In genomic region chr2:23524261-23524706, GRCh38 we compare ENCODE assay signal across 9 cellular contexts.
A peak's percentile ranks its signal among the peaks of the same experiment; 100 is the strongest.
DNase-seq lines count a peak whose midpoint lies in the region; ATAC-seq and TF ChIP-seq lines count a peak whose summit lies in the region.
"Had no signal": no experiment of that assay in that cellular context is flagged by ENCODE, and none has a peak within 500 bp of the region (broad histone marks: within the 10 kb centered on the region; RNA-seq: fewer than 3 reads in every experiment).

No MANE protein-coding gene starts in this region.

- H3K36me3 ChIP-seq in right atrium auricular region, result no peaks in the 10 kb centered on the region
- no peaks in the 10 kb centered on the region for H3K36me3 ChIP-seq in stomach

- no peak for ATAC-seq in GM21825 (IDR thresholded peaks at IDR 0.05; ENCODE audit: unreplicated experiment)
- ATAC-seq in HG03039 (IDR thresholded peaks at IDR 0.05; ENCODE audit: unreplicated experiment), result no peak
- no peak for ATAC-seq in HG02885 (IDR thresholded peaks at IDR 0.05; ENCODE audit: poor library complexity, unreplicated experiment)

- TF ChIP-seq POLR2A in stomach (IDR thresholded peaks at IDR 0.05), result no peak

- DNase-seq in HFF-Myc (ENCODE audit: extremely low read depth, low read depth) (peak; percentile 33), right atrium auricular region (ENCODE audit: low spot score) (no peak), stomach (no peak), KBM-7 (no peak)
- DNase-seq: activated CD4-positive, alpha-beta T cell treated with anti-CD3 and anti-CD28 coated beads, Interleukin-2, amount 50 U/mL, for 1 hour had no signal

- intact Hi-C loops in stomach (cut with DNase I; ENCODE audit: low total_unique reads), result no loop called here

- H3K4me3 ChIP-seq in HFF-Myc (replicated peaks; ENCODE audit: low read depth, low read length) (no peak overlapping the region), right atrium auricular region (no peak overlapping the region), stomach (no peak overlapping the region)

- no peaks in the 10 kb centered on the region for H3K27me3 ChIP-seq in right atrium auricular region
- no peaks in the 10 kb centered on the region for H3K27me3 ChIP-seq in stomach

- WGBS in adipose tissue, 3 donors, result 66 to 82% (median 78%) methylated on average over 19 of the region's 19 CpGs
- 69 to 82% (median 72%) methylated on average over 8 to 19 of the region's 19 CpGs for WGBS in stomach, 5 donors

- TF ChIP-seq CTCF in HFF-Myc (IDR thresholded peaks at IDR 0.05; ENCODE audit: low read depth, low read length, missing control alignments), result no peak
- no peak for TF ChIP-seq CTCF in right atrium auricular region (IDR thresholded peaks at IDR 0.05)
- TF ChIP-seq CTCF in stomach (IDR thresholded peaks at IDR 0.05), result no peak

- in situ Hi-C loops in KBM-7 (cut with MboI; ENCODE audit: low pct_unique_long_range_greater_than_20kb, low sequenced_read_pairs), result no loop called here

- H3K9me3 ChIP-seq in right atrium auricular region, result no peaks in the 10 kb centered on the region
- H3K9me3 ChIP-seq in stomach, result no peaks in the 10 kb centered on the region

- H3K4me1 ChIP-seq in right atrium auricular region, result peaks cover 4 to 29% of the 10 kb centered on the region in 2 donors
- peaks cover 0 to 38% (median 26%) of the 10 kb centered on the region in 4 donors for H3K4me1 ChIP-seq in stomach

- H3K27ac ChIP-seq in adipose tissue (ENCODE audit: low read depth, low read length) (peak overlapping the region; percentile 3), right atrium auricular region (peak overlapping the region; percentile 34 to 50), stomach (peak overlapping the region in 4 of 5 donors; percentile 58 to 88 (median 82))

- no peak for TF ChIP-seq EP300 in stomach (IDR thresholded peaks at IDR 0.05)

Comparison
In these comparisons a context has a peak if more than half of its experiments do, and no peak if none do; other contexts are left out.
1. H3K27ac ChIP-seq: peak in every context shown above with its lines; median percentile 82 in stomach; 42 in right atrium auricular region; 3 in adipose tissue.